1 cellular context compared by ENCODE assay signal in genomic region chr7:97421307-97421905, GRCh38.
TF ChIP-seq lines count a peak whose summit lies in the region.

No MANE protein-coding gene starts in this region.

TF ChIP-seq in HCT116, 20 proteins besides CTCF, POLR2A, EP300 and RAD21 (continued from another document):
- TF ChIP-seq, protein P1, sequence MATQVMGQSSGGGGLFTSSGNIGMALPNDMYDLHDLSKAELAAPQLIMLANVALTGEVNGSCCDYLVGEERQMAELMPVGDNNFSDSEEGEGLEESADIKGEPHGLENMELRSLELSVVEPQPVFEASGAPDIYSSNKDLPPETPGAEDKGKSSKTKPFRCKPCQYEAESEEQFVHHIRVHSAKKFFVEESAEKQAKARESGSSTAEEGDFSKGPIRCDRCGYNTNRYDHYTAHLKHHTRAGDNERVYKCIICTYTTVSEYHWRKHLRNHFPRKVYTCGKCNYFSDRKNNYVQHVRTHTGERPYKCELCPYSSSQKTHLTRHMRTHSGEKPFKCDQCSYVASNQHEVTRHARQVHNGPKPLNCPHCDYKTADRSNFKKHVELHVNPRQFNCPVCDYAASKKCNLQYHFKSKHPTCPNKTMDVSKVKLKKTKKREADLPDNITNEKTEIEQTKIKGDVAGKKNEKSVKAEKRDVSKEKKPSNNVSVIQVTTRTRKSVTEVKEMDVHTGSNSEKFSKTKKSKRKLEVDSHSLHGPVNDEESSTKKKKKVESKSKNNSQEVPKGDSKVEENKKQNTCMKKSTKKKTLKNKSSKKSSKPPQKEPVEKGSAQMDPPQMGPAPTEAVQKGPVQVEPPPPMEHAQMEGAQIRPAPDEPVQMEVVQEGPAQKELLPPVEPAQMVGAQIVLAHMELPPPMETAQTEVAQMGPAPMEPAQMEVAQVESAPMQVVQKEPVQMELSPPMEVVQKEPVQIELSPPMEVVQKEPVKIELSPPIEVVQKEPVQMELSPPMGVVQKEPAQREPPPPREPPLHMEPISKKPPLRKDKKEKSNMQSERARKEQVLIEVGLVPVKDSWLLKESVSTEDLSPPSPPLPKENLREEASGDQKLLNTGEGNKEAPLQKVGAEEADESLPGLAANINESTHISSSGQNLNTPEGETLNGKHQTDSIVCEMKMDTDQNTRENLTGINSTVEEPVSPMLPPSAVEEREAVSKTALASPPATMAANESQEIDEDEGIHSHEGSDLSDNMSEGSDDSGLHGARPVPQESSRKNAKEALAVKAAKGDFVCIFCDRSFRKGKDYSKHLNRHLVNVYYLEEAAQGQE (IDR thresholded peaks at IDR 0.05; ENCODE audit: low read depth) = no peak
TF ChIP-seq in HCT116: peak in this region for 0.
